Comparison of ENCODE assay signal across 25 cellular contexts in genomic region chr1:174744886-174745285, GRCh38.
"Had no signal": no experiment of that assay in that cellular context is flagged by ENCODE, and none has a peak within 500 bp of the region (broad histone marks: within the 10 kb centered on the region; RNA-seq: fewer than 3 reads in every experiment).

No MANE protein-coding gene starts in this region.

- H3K4me3 ChIP-seq: colonic mucosa, hepatocyte, left ventricle myocardium inferior, lower lobe of right lung, neural progenitor cell, ovary, right atrium auricular region, sigmoid colon, tibial artery, upper lobe of left lung, uterus had no signal

- ATAC-seq: left cardiac atrium; lower lobe of right lung; natural killer cell treated with Interleukin-12 subunit alpha and Interleukin-12 subunit beta and Interleukin-15 and Interleukin-18, amount 100 ng/mL, for 72 hours; stimulated activated effector memory CD8-positive, alpha-beta T cell treated with anti-CD3 and anti-CD28 coated beads, Interleukin-12 subunit alpha, Interleukin-12 subunit beta, amount 100 ng/mL, for 72 hours; stimulated activated naive CD8-positive, alpha-beta T cell treated with anti-CD3 and anti-CD28 coated beads, Interleukin-15, Interleukin-2, amounts not matched to agents 100 U/mL and 50 U/mL, for 24 hours had no signal

- H3K4me1 ChIP-seq: colonic mucosa, lower lobe of right lung, neural progenitor cell, right atrium auricular region, sigmoid colon, tibial artery, uterus had no signal

- H3K79me2 ChIP-seq: hepatocyte had no signal

- H3K4me2 ChIP-seq: hepatocyte, neural progenitor cell had no signal

- H3K36me3 ChIP-seq: colonic mucosa, left ventricle myocardium inferior, lower lobe of right lung, neural progenitor cell, ovary, right atrium auricular region, sigmoid colon, tibial artery, upper lobe of left lung had no signal

- H3K27me3 ChIP-seq: colonic mucosa, hepatocyte, neural progenitor cell, ovary, right atrium auricular region, sigmoid colon, tibial artery, upper lobe of left lung, uterus had no signal

- H2AFZ ChIP-seq: hepatocyte, neural progenitor cell had no signal

- H3K27ac ChIP-seq: colonic mucosa, hepatocyte, left ventricle myocardium inferior, lower lobe of right lung, neural progenitor cell, ovary, sigmoid colon, tibial artery, upper lobe of left lung, uterus had no signal

- DNase-seq: colonic mucosa; dermis blood vessel endothelial cell; erythroblast; foreskin melanocyte; head of caudate nucleus; kidney; left cardiac atrium; left ventricle myocardium inferior; lower lobe of right lung; midbrain; nucleus accumbens; ovary; sigmoid colon; small intestine; stimulated activated CD4-positive, alpha-beta T cell treated with anti-CD3 and anti-CD28 coated beads, Interleukin-4, amount 100 ng/mL, for 1 hour; stimulated activated CD8-positive, alpha-beta memory T cell treated with anti-CD3 and anti-CD28 coated beads, Interleukin-4, amount 100 ng/mL, for 48 hours; stimulated activated naive CD8-positive, alpha-beta T cell treated with anti-CD3 and anti-CD28 coated beads, Interleukin-15, Interleukin-2, amounts not matched to agents 100 U/mL and 50 U/mL, for 24 hours; tibial artery; upper lobe of left lung; uterus had no signal

- H3K9ac ChIP-seq: neural progenitor cell had no signal

- H3K9me3 ChIP-seq: colonic mucosa, left ventricle myocardium inferior, lower lobe of right lung, ovary, right atrium auricular region, sigmoid colon, tibial artery, upper lobe of left lung, uterus had no signal
